1 cellular context compared by ENCODE assay signal in genomic region chr6:53944538-53944937, GRCh38.
TF ChIP-seq lines count a peak whose summit lies in the region.

No MANE protein-coding gene starts in this region.

TF ChIP-seq in GM23338, 12 proteins besides CTCF, POLR2A, EP300 and RAD21 (continued from another document):
- TF ChIP-seq ZNF462 (CRISPR knock-in tag; IDR thresholded peaks at IDR 0.05): no peak
- no peak for TF ChIP-seq ZNF331 (CRISPR knock-in tag; IDR thresholded peaks at IDR 0.05; ENCODE audit: low read depth)
- TF ChIP-seq POLR2AphosphoS5 (IDR thresholded peaks at IDR 0.05; ENCODE audit: low read depth): no peak
- TF ChIP-seq EZH2 (IDR thresholded peaks at IDR 0.05; ENCODE audit: low read depth, unreplicated experiment): no peak
- TF ChIP-seq ETS1 (IDR thresholded peaks at IDR 0.05): no peak
- TF ChIP-seq CREB1 (CRISPR knock-in tag; IDR thresholded peaks at IDR 0.05; ENCODE audit: low read depth): no peak
- TF ChIP-seq STAT1 (IDR thresholded peaks at IDR 0.05; ENCODE audit: unreplicated experiment): no peak
